ENCODE assay signal across 9 cellular contexts in genomic region chr7:123070702-123071286, GRCh38.
A peak's percentile ranks its signal among the peaks of the same experiment; 100 is the strongest.
DNase-seq lines count a peak whose midpoint lies in the region; ATAC-seq, FAIRE-seq and TF ChIP-seq lines count a peak whose summit lies in the region.
"Had no signal": no experiment of that assay in that cellular context is flagged by ENCODE, and none has a peak within 500 bp of the region (broad histone marks: within the 10 kb centered on the region; RNA-seq: fewer than 3 reads in every experiment).

No MANE protein-coding gene starts in this region.

- no peak overlapping the region for H3K56ac ChIP-seq in H1 (replicated peaks; ENCODE audit: insufficient read length, low read depth, low read length)

- CTCF ChIA-PET in H1 (lab: Charles Lee; ENCODE audit: partially characterized antibody), result interaction anchor here (0.7 to 1.4 kb wide), 3 partner anchors 56 to 83 kb away, joined by 3 read pairs; no protein-coding TSS in a partner anchor

- H3K9me3 ChIP-seq in H1 (ENCODE audit: insufficient read depth in 2 of 2, low read depth in 1 of 2, low read length in 1 of 2), result no peaks in the 10 kb centered on the region
- H3K9me3 ChIP-seq: colonic mucosa had no signal

- H3K4me2 ChIP-seq in H1 (ENCODE audit: insufficient read depth in 1 of 2, low read depth in 2 of 2, low read length in 2 of 2), result no peak overlapping the region

- no peak overlapping the region for H2BK20ac ChIP-seq in H1 (ENCODE audit: low read length)

- DNase-seq in AG09319 (ENCODE audit: extremely low read depth, low read depth), result no peak
- peak; percentile 5 for DNase-seq in NCI-H446 treated with DMSO at 0.1 percent for 48 hours (lab: John Stamatoyannopoulos, UW)
- DNase-seq in H1 (ENCODE audit: low read depth in 1 of 2, low spot score in 2 of 2), result no peak
- DNase-seq in activated gamma-delta T cell treated with Interleukin-2 at 50 U/mL for 16 hours, result no peak
- no peak for DNase-seq in SIG-M5 (lab: John Stamatoyannopoulos, UW)
- no peak for DNase-seq in middle frontal gyrus (ENCODE audit: extremely low spot score, low spot score)
- no peak for DNase-seq in NCI-H2227 treated with DMSO at 0.1 percent for 48 hours (lab: John Stamatoyannopoulos, UW)
- DNase-seq: colonic mucosa had no signal

- no peak overlapping the region for H2BK5ac ChIP-seq in H1 (ENCODE audit: low read depth, low read length)

- FAIRE-seq in H1 (lab: Jason Lieb, UNC), result peak; percentile 69

- H3K27ac ChIP-seq in H1 (ENCODE audit: low read depth, low read length), result no peak overlapping the region
- H3K27ac ChIP-seq: colonic mucosa had no signal

- no peaks in the 10 kb centered on the region for H3K79me1 ChIP-seq in H1 (ENCODE audit: low read depth, low read length)

- no peak for TF ChIP-seq POLR2A in H1 (IDR thresholded peaks at IDR 0.05; ENCODE audit: control extremely low read depth in 1 of 2, low read depth in 2 of 2, low read length in 2 of 2)

- no peak overlapping the region for H2AFZ ChIP-seq in H1 (ENCODE audit: low read length)

- no peak overlapping the region for H3K4me3 ChIP-seq in H1 (ENCODE audit: extremely low read depth in 1 of 4, insufficient read depth in 2 of 4, low read depth in 3 of 4, low read length in 4 of 4)
- H3K4me3 ChIP-seq: colonic mucosa had no signal

- ATAC-seq in GM19035 (IDR thresholded peaks at IDR 0.05; ENCODE audit: unreplicated experiment), result peak; percentile 66

- H2AK5ac ChIP-seq in H1 (ENCODE audit: low read depth, low read length), result no peak overlapping the region

- no peak overlapping the region for H3K14ac ChIP-seq in H1 (ENCODE audit: insufficient read length)

- H3K18ac ChIP-seq in H1 (ENCODE audit: extremely low read depth, low read length), result no peak overlapping the region

- no peaks in the 10 kb centered on the region for H3K23me2 ChIP-seq in H1 (ENCODE audit: low read depth, low read length)

- no peak overlapping the region for H3K9ac ChIP-seq in H1 (replicated peaks in 1 of 4; ENCODE audit: extremely low read depth in 1 of 4, low read depth in 3 of 4, low read length in 3 of 4)

- H2BK120ac ChIP-seq in H1 (replicated peaks; ENCODE audit: low read depth, low read length), result no peak overlapping the region

- H4K20me1 ChIP-seq in H1 (replicated peaks in 1 of 2; ENCODE audit: control insufficient read depth in 1 of 2, insufficient read depth in 2 of 2, low read length in 2 of 2), result no peaks in the 10 kb centered on the region

- TF ChIP-seq RAD21 in H1 (IDR thresholded peaks at IDR 0.05 in 1 of 2, conservative IDR thresholded peaks at IDR 0.05 in 1 of 2; ENCODE audit: low read depth in 2 of 2, low read length in 2 of 2), result peak; percentile 62 to 68

- TF ChIP-seq CTCF in AG09319 (IDR thresholded peaks at IDR 0.05; ENCODE audit: low read depth, low read length), result peak; percentile 18
- TF ChIP-seq CTCF in H1 (IDR thresholded peaks at IDR 0.05; ENCODE audit: control extremely low read depth in 1 of 3, insufficient read depth in 1 of 3, low read depth in 1 of 3, low read length in 3 of 3), result peak in 2 of 3 experiments; percentile 37 to 55; a peak in 3 of 4 replicates

- H3K27me3 ChIP-seq in H1 (replicated peaks in 1 of 4; ENCODE audit: control insufficient read depth in 3 of 4, extremely low read depth in 1 of 4, insufficient read depth in 3 of 4, low read length in 3 of 4), result no peaks in the 10 kb centered on the region
- H3K27me3 ChIP-seq: colonic mucosa had no signal

- H4K91ac ChIP-seq in H1 (replicated peaks; ENCODE audit: insufficient read length, low read length), result no peak overlapping the region

- POLR2A ChIA-PET in H1 (lab: Charles Lee; ENCODE audit: partially characterized antibody), result no interaction called here

- no peak overlapping the region for H4K8ac ChIP-seq in H1 (ENCODE audit: extremely low read depth, insufficient read depth, low read length)

- H2BK15ac ChIP-seq in H1 (ENCODE audit: low read length), result no peak overlapping the region

- no peak for TF ChIP-seq EP300 in H1 (IDR thresholded peaks at IDR 0.05; ENCODE audit: borderline replicate concordance in 1 of 2, low read depth in 2 of 2, low read length in 2 of 2)

- no peaks in the 10 kb centered on the region for H3K4me1 ChIP-seq in H1 (replicated peaks in 1 of 4; ENCODE audit: control insufficient read depth in 3 of 4, insufficient read depth in 4 of 4, low read length in 3 of 4)
- H3K4me1 ChIP-seq: colonic mucosa had no signal

- no peak overlapping the region for H2BK12ac ChIP-seq in H1 (ENCODE audit: low read depth, low read length)

- 70 to 100% methylated on average over 1 to 5 of the region's 5 CpGs for WGBS in H1 (ENCODE audit: extremely low coverage in 1 of 2, insufficient coverage in 1 of 2, insufficient read length in 1 of 2, insufficient replicate concordance in 2 of 2, low coverage in 1 of 2, low lambda C conversion rate in 2 of 2, missing lambda C conversion rate in 1 of 2), 2 experiments

- H3K4ac ChIP-seq in H1 (replicated peaks; ENCODE audit: insufficient read length, low read depth, low read length), result no peak overlapping the region

- no peak overlapping the region for H3K23ac ChIP-seq in H1 (ENCODE audit: insufficient read length)

- no peaks in the 10 kb centered on the region for H3K79me2 ChIP-seq in H1 (ENCODE audit: control insufficient read depth in 1 of 2, insufficient read depth in 2 of 2, low read length in 2 of 2)

- no peaks in the 10 kb centered on the region for H3K36me3 ChIP-seq in H1 (ENCODE audit: control insufficient read depth in 2 of 4, insufficient read depth in 4 of 4, low read length in 3 of 4)
- H3K36me3 ChIP-seq: colonic mucosa had no signal

- no peak overlapping the region for H4K5ac ChIP-seq in H1 (ENCODE audit: insufficient read length, low read depth, low read length)

TF ChIP-seq in H1, 55 proteins besides CTCF, POLR2A, EP300 and RAD21 (continues in another document):
- TF ChIP-seq E2F6 (IDR thresholded peaks at IDR 0.05), result no peak
- no peak for TF ChIP-seq RNF2 (IDR thresholded peaks at IDR 0.05; ENCODE audit: borderline replicate concordance, low read depth, low read length, missing control alignments, poor library complexity, severe bottlenecking)
- no peak for TF ChIP-seq ATF2 (IDR thresholded peaks at IDR 0.05; ENCODE audit: low read length)
- no peak for TF ChIP-seq TAF1 (IDR thresholded peaks at IDR 0.05; ENCODE audit: low read depth, low read length)
- no peak for TF ChIP-seq KDM4A (IDR thresholded peaks at IDR 0.05; ENCODE audit: low read depth, low read length, severe bottlenecking)
- TF ChIP-seq CBX8 (IDR thresholded peaks at IDR 0.05; ENCODE audit: borderline replicate concordance, low read depth, low read length), result no peak
- no peak for TF ChIP-seq CHD2 (IDR thresholded peaks at IDR 0.05; ENCODE audit: low read length)
- no peak for TF ChIP-seq SRF (IDR thresholded peaks at IDR 0.05; ENCODE audit: low read depth, low read length)
- TF ChIP-seq TEAD4 (IDR thresholded peaks at IDR 0.05; ENCODE audit: low read depth, low read length), result no peak
- no peak for TF ChIP-seq TCF12 (IDR thresholded peaks at IDR 0.05; ENCODE audit: low read depth, low read length)
